1 cellular context compared by ENCODE assay signal in genomic region chr15:38603271-38603670, GRCh38.
TF ChIP-seq lines count a peak whose summit lies in the region.

No MANE protein-coding gene starts in this region.

TF ChIP-seq in K562, 482 proteins besides CTCF, POLR2A, EP300 and RAD21 (continued from another document):
- TF ChIP-seq, protein P1, sequence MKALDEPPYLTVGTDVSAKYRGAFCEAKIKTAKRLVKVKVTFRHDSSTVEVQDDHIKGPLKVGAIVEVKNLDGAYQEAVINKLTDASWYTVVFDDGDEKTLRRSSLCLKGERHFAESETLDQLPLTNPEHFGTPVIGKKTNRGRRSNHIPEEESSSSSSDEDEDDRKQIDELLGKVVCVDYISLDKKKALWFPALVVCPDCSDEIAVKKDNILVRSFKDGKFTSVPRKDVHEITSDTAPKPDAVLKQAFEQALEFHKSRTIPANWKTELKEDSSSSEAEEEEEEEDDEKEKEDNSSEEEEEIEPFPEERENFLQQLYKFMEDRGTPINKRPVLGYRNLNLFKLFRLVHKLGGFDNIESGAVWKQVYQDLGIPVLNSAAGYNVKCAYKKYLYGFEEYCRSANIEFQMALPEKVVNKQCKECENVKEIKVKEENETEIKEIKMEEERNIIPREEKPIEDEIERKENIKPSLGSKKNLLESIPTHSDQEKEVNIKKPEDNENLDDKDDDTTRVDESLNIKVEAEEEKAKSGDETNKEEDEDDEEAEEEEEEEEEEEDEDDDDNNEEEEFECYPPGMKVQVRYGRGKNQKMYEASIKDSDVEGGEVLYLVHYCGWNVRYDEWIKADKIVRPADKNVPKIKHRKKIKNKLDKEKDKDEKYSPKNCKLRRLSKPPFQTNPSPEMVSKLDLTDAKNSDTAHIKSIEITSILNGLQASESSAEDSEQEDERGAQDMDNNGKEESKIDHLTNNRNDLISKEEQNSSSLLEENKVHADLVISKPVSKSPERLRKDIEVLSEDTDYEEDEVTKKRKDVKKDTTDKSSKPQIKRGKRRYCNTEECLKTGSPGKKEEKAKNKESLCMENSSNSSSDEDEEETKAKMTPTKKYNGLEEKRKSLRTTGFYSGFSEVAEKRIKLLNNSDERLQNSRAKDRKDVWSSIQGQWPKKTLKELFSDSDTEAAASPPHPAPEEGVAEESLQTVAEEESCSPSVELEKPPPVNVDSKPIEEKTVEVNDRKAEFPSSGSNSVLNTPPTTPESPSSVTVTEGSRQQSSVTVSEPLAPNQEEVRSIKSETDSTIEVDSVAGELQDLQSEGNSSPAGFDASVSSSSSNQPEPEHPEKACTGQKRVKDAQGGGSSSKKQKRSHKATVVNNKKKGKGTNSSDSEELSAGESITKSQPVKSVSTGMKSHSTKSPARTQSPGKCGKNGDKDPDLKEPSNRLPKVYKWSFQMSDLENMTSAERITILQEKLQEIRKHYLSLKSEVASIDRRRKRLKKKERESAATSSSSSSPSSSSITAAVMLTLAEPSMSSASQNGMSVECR (CRISPR knock-in tag; IDR thresholded peaks at IDR 0.05): no peak
- TF ChIP-seq MEIS2 (IDR thresholded peaks at IDR 0.05; ENCODE audit: partially characterized antibody) (peak; percentile 73), PKNOX1 (IDR thresholded peaks at IDR 0.05) (peak; percentile 75), FOXK1 (CRISPR knock-in tag; IDR thresholded peaks at IDR 0.05; ENCODE audit: borderline replicate concordance) (no peak), VEZF1 (CRISPR knock-in tag; IDR thresholded peaks at IDR 0.05) (no peak)
- TF ChIP-seq, protein P2, sequence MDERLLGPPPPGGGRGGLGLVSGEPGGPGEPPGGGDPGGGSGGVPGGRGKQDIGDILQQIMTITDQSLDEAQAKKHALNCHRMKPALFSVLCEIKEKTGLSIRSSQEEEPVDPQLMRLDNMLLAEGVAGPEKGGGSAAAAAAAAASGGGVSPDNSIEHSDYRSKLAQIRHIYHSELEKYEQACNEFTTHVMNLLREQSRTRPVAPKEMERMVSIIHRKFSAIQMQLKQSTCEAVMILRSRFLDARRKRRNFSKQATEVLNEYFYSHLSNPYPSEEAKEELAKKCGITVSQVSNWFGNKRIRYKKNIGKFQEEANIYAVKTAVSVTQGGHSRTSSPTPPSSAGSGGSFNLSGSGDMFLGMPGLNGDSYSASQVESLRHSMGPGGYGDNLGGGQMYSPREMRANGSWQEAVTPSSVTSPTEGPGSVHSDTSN (CRISPR knock-in tag; IDR thresholded peaks at IDR 0.05; ENCODE audit: low read depth): no peak
- TF ChIP-seq, protein P2 (tag; conservative IDR thresholded peaks at IDR 0.05; ENCODE audit: low read depth): peak; percentile 67
